ENCODE assay signal across 1 cellular context in genomic region chr17:57051886-57052342, GRCh38.
TF ChIP-seq lines count a peak whose summit lies in the region.

No MANE protein-coding gene starts in this region.

TF ChIP-seq in HEK293, 187 proteins besides CTCF, POLR2A, EP300 and RAD21 (continued from another document):
- TF ChIP-seq ZNF449 (tag by site-specific recombination; IDR thresholded peaks at IDR 0.05) (no peak), ZNF600 (tag by site-specific recombination; IDR thresholded peaks at IDR 0.05) (peak; percentile 64), ZNF2 (tag by site-specific recombination; IDR thresholded peaks at IDR 0.05) (no peak), ZNF510 (tag by site-specific recombination; IDR thresholded peaks at IDR 0.05; ENCODE audit: insufficient replicate concordance) (no peak), ZNF488 (tag by site-specific recombination; IDR thresholded peaks at IDR 0.05) (no peak), ZNF37A (tag by site-specific recombination; IDR thresholded peaks at IDR 0.05) (no peak), ZNF660 (tag by site-specific recombination; IDR thresholded peaks at IDR 0.05) (no peak), ZNF394 (tag by site-specific recombination; IDR thresholded peaks at IDR 0.05; ENCODE audit: borderline replicate concordance) (0 out of 2 replicates have a peak, but pooled peaks have one; percentile 11), WT1 (tag by site-specific recombination; IDR thresholded peaks at IDR 0.05) (no peak), ZNF623 (tag by site-specific recombination; IDR thresholded peaks at IDR 0.05) (no peak), ZSCAN30 (tag by site-specific recombination; IDR thresholded peaks at IDR 0.05) (no peak), ZNF677 (tag by site-specific recombination; IDR thresholded peaks at IDR 0.05) (no peak), ZBTB7A (tag by site-specific recombination; IDR thresholded peaks at IDR 0.05; ENCODE audit: low read depth) (no peak), ZNF19 (tag by site-specific recombination; IDR thresholded peaks at IDR 0.05; ENCODE audit: low read depth) (no peak)
